14 cellular contexts compared by ENCODE assay signal in genomic region chr6:13091192-13091591, GRCh38.
DNase-seq lines count a peak whose midpoint lies in the region; ATAC-seq and TF ChIP-seq lines count a peak whose summit lies in the region.
"Had no signal": no experiment of that assay in that cellular context is flagged by ENCODE, and none has a peak within 500 bp of the region (broad histone marks: within the 10 kb centered on the region; RNA-seq: fewer than 3 reads in every experiment).

No MANE protein-coding gene starts in this region.

- no peak overlapping the region for H3K4me3 Mint-ChIP-seq in osteocyte (ENCODE audit: unreplicated experiment)
- H3K4me3 Mint-ChIP-seq in naive thymus-derived CD8-positive, alpha-beta T cell = no peak overlapping the region
- H3K4me3 Mint-ChIP-seq: B cell; CD8-positive, alpha-beta T cell; H9 had no signal

- H3K36me3 ChIP-seq in right lobe of liver = no peaks in the 10 kb centered on the region
- H3K36me3 ChIP-seq: BLaER1 treated with 17β-estradiol and CSF1 and Interleukin-3, amounts not matched to agents 10 nM and 100 nM had no signal

- no peak overlapping the region for H3K4me3 ChIP-seq in fibroblast of mammary gland (ENCODE audit: control insufficient read depth, low read depth, low read length)
- no peak overlapping the region for H3K4me3 ChIP-seq in skeletal muscle cell (ENCODE audit: low read depth, low read length)
- H3K4me3 ChIP-seq in right lobe of liver = no peak overlapping the region
- H3K4me3 ChIP-seq: BLaER1 treated with 17β-estradiol and CSF1 and Interleukin-3, amounts not matched to agents 10 nM and 100 nM had no signal

- no peaks in the 10 kb centered on the region for H3K9me3 Mint-ChIP-seq in osteocyte (ENCODE audit: unreplicated experiment)
- peaks cover 0 to 3% (median 0%) of the 10 kb centered on the region in 9 donors for H3K9me3 Mint-ChIP-seq in naive thymus-derived CD8-positive, alpha-beta T cell

- H3K27ac Mint-ChIP-seq in osteocyte (ENCODE audit: unreplicated experiment) = no peak overlapping the region
- no peak overlapping the region for H3K27ac Mint-ChIP-seq in naive thymus-derived CD8-positive, alpha-beta T cell
- H3K27ac Mint-ChIP-seq: B cell; CD8-positive, alpha-beta T cell; H9 had no signal

- TF ChIP-seq POLR2A in right lobe of liver (IDR thresholded peaks at IDR 0.05) = no peak

- no peaks in the 10 kb centered on the region for H3K27me3 ChIP-seq in right lobe of liver
- H3K27me3 ChIP-seq: BLaER1 treated with 17β-estradiol and CSF1 and Interleukin-3, amounts not matched to agents 10 nM and 100 nM had no signal

- H3K36me3 Mint-ChIP-seq in osteocyte (ENCODE audit: unreplicated experiment) = no peaks in the 10 kb centered on the region
- no peaks in the 10 kb centered on the region for H3K36me3 Mint-ChIP-seq in naive thymus-derived CD8-positive, alpha-beta T cell
- H3K36me3 Mint-ChIP-seq: CD8-positive, alpha-beta T cell had no signal

- H3K27me3 Mint-ChIP-seq in osteocyte (ENCODE audit: unreplicated experiment) = peaks cover 5% of the 10 kb centered on the region
- peaks cover 0 to 3% (median 2%) of the 10 kb centered on the region in 5 donors for H3K27me3 Mint-ChIP-seq in naive thymus-derived CD8-positive, alpha-beta T cell
- H3K27me3 Mint-ChIP-seq: B cell had no signal

- ATAC-seq in left ventricle myocardium superior (peak; percentile 14), Right ventricle myocardium superior (ENCODE audit: poor library complexity) (no peak), right lobe of liver (no peak)
- no peak for ATAC-seq in naive thymus-derived CD8-positive, alpha-beta T cell
- ATAC-seq: CD8-positive, alpha-beta T cell had no signal

- H3K27ac ChIP-seq in right lobe of liver = no peak overlapping the region
- H3K27ac ChIP-seq: BLaER1 treated with 17β-estradiol and CSF1 and Interleukin-3, amounts not matched to agents 10 nM and 100 nM had no signal

- no peaks in the 10 kb centered on the region for H3K4me1 Mint-ChIP-seq in osteocyte (ENCODE audit: unreplicated experiment)
- H3K4me1 Mint-ChIP-seq in naive thymus-derived CD8-positive, alpha-beta T cell = no peaks in the 10 kb centered on the region
- H3K4me1 Mint-ChIP-seq: B cell had no signal

- no peaks in the 10 kb centered on the region for H3K4me1 ChIP-seq in right lobe of liver

- 53% methylated on average over 5 of the region's 6 CpGs for WGBS in right lobe of liver (ENCODE audit: insufficient coverage, low coverage, low lambda C conversion rate, missing lambda C conversion rate)

- no peak for DNase-seq in left ventricle myocardium superior
- DNase-seq in Right ventricle myocardium superior = no peak
- peak; percentile 36 for DNase-seq in fibroblast of mammary gland (ENCODE audit: low read depth)
- DNase-seq in skeletal muscle cell (ENCODE audit: low read depth) = peak; percentile 5
- DNase-seq in osteocyte (ENCODE audit: extremely low spot score, unreplicated experiment) = no peak
- DNase-seq in naive thymus-derived CD8-positive, alpha-beta T cell = no peak
- no peak for DNase-seq in right lobe of liver
- DNase-seq: Calu3; CD8-positive, alpha-beta T cell; DMS79 treated with DMSO at 0.1 percent for 48 hours; GF-D8; H9 had no signal

- intact Hi-C loops in left ventricle myocardium superior (cut with micrococcal nuclease) (no loop called here), Right ventricle myocardium superior (cut with DNase I) (no loop called here), right lobe of liver (cut with DNase I) (no loop called here)

- no peaks in the 10 kb centered on the region for H3K9me3 ChIP-seq in right lobe of liver
- H3K9me3 ChIP-seq: BLaER1 treated with 17β-estradiol and CSF1 and Interleukin-3, amounts not matched to agents 10 nM and 100 nM had no signal

- POLR2A ChIA-PET in naive thymus-derived CD8-positive, alpha-beta T cell (lab: Charles Lee) = no interaction called here

- TF ChIP-seq CTCF in fibroblast of mammary gland (conservative IDR thresholded peaks at IDR 0.05; ENCODE audit: control insufficient read depth, insufficient read depth, low read depth, low read length) = no peak
- no peak for TF ChIP-seq CTCF in osteocyte (IDR thresholded peaks at IDR 0.05)
- TF ChIP-seq CTCF in right lobe of liver (IDR thresholded peaks at IDR 0.05) = no peak

Comparison
In these comparisons a context has a peak if more than half of its experiments do, and no peak if none do; other contexts are left out.
1. DNase-seq: peak in fibroblast of mammary gland (single experiment) and skeletal muscle cell (single experiment); none in left ventricle myocardium superior (single experiment), Right ventricle myocardium superior (single experiment), osteocyte (single experiment), naive thymus-derived CD8-positive, alpha-beta T cell (0 of 10) and right lobe of liver (0 of 3).